Comparison of ENCODE assay signal across 11 cellular contexts in the genomic region with DNA sequence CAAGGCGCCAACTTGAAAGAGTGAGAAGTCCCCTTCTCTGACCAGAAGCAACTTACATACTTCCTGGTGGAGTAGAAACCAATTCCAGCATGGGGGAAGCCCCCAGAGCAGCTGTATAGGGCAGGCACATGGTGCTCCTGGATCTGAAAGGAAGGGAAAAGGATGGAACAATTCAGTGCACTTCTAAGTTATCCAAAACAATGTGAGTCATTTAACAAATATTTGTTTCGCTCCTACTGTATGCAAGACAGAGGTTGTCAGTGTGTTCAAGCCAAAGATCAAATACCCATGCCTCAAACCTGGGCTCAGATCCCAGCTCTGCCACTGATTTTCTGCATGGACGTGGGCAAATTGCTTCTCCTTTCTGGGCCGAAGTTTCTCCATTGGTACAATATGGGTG.
A peak's percentile ranks its signal among the peaks of the same experiment; 100 is the strongest.
DNase-seq lines count a peak whose midpoint lies in the region; ATAC-seq, FAIRE-seq and TF ChIP-seq lines count a peak whose summit lies in the region.
"Had no signal": no experiment of that assay in that cellular context is flagged by ENCODE, and none has a peak within 500 bp of the region (broad histone marks: within the 10 kb centered on the region; RNA-seq: fewer than 3 reads in every experiment).

No MANE protein-coding gene starts in this region.

- no peak overlapping the region for H3K9ac ChIP-seq in astrocyte (ENCODE audit: low read length)

- H3K36me3 Mint-ChIP-seq in astrocyte (ENCODE audit: low read depth, unreplicated experiment), result no peaks in the 10 kb centered on the region

- DNase-seq in SIG-M5 treated with dmso at 0.1 percent for 504 hours (lab: John Stamatoyannopoulos, UW; ENCODE audit: unreplicated experiment) (peak; percentile 18), SIG-M5 (lab: John Stamatoyannopoulos, UW) (no peak), astrocyte (ENCODE audit: low read depth) (peak; percentile 45), hepatic stellate cell (ENCODE audit: low spot score) (peak; percentile 20), urothelium cell line (ENCODE audit: low spot score) (peak; percentile 70), NCI-H2171 (lab: John Stamatoyannopoulos, UW) (no peak), brain microvascular endothelial cell (no peak)
- DNase-seq: activated CD4-positive, alpha-beta T cell treated with anti-CD3 and anti-CD28 coated beads, Interleukin-2, amount 50 U/mL, for 4 hours; GF-D8 had no signal

- in situ Hi-C loops in brain microvascular endothelial cell (cut with HindIII; ENCODE audit: low pct_ligation_motif_present, low sequenced_read_pairs), result no loop called here

- H3K4me3 Mint-ChIP-seq in astrocyte (ENCODE audit: unreplicated experiment), result no peak overlapping the region

- H3K36me3 ChIP-seq in astrocyte (ENCODE audit: insufficient read depth, low read length) (no peaks in the 10 kb centered on the region), brain microvascular endothelial cell (replicated peaks) (no peaks in the 10 kb centered on the region)

- no peaks in the 10 kb centered on the region for H3K9me3 Mint-ChIP-seq in astrocyte (ENCODE audit: unreplicated experiment)

- peak overlapping the region; percentile 75 for H3K27ac Mint-ChIP-seq in astrocyte (ENCODE audit: unreplicated experiment)

- H3K9me3 ChIP-seq in astrocyte (ENCODE audit: insufficient read depth, low read depth, low read length), result peaks cover 3% of the 10 kb centered on the region

- TF ChIP-seq CTCF in astrocyte (IDR thresholded peaks at IDR 0.05; ENCODE audit: insufficient read depth, low read depth, low read length), result no peak
- no peak for TF ChIP-seq CTCF in brain microvascular endothelial cell (IDR thresholded peaks at IDR 0.05; ENCODE audit: low read depth, low read length, missing control alignments)

- no peak overlapping the region for H3K27ac ChIP-seq in astrocyte (ENCODE audit: low read depth, low read length)
- no peak overlapping the region for H3K27ac ChIP-seq in brain microvascular endothelial cell
- H3K27ac ChIP-seq: SK-N-MC had no signal

- H2AFZ ChIP-seq in astrocyte (ENCODE audit: low read depth, low read length), result no peak overlapping the region

- peak overlapping the region; percentile 52 for H3K4me2 ChIP-seq in astrocyte (ENCODE audit: low read length)

- H3K4me3 ChIP-seq in astrocyte (ENCODE audit: insufficient read depth, low read depth, low read length), result no peak overlapping the region
- H3K4me3 ChIP-seq in brain microvascular endothelial cell (ENCODE audit: low read depth, low read length), result no peak overlapping the region
- H3K4me3 ChIP-seq: SK-N-MC had no signal

- peaks cover 15% of the 10 kb centered on the region for H3K27me3 Mint-ChIP-seq in astrocyte (ENCODE audit: low read depth, unreplicated experiment)

- H4K20me1 ChIP-seq in astrocyte (ENCODE audit: insufficient read depth, low read length), result no peaks in the 10 kb centered on the region

- no peaks in the 10 kb centered on the region for H3K79me2 ChIP-seq in astrocyte (ENCODE audit: insufficient read depth, low read length)

- H3K4me1 ChIP-seq in astrocyte (ENCODE audit: insufficient read depth, low read length), result peaks cover 13% of the 10 kb centered on the region

- H3K27me3 ChIP-seq in astrocyte (ENCODE audit: insufficient read depth, low read length) (peaks cover 5% of the 10 kb centered on the region), brain microvascular endothelial cell (replicated peaks) (peaks cover 4% of the 10 kb centered on the region)

- FAIRE-seq in astrocyte (lab: Jason Lieb, UNC) (peak; percentile 41), urothelium cell line (lab: Jason Lieb, UNC) (no peak)

- H3K4me1 Mint-ChIP-seq in astrocyte (ENCODE audit: low read depth, unreplicated experiment), result peaks cover 17% of the 10 kb centered on the region

- no peak for ATAC-seq in HG02798 (IDR thresholded peaks at IDR 0.05; ENCODE audit: poor library complexity, unreplicated experiment)

Comparison
In these comparisons a context has a peak if more than half of its experiments do, and no peak if none do; other contexts are left out.
1. DNase-seq: peak in SIG-M5 treated with dmso at 0.1 percent for 504 hours (single experiment), astrocyte (single experiment), hepatic stellate cell (single experiment) and urothelium cell line (single experiment); none in SIG-M5 (single experiment), NCI-H2171 (single experiment) and brain microvascular endothelial cell (single experiment).